1 cellular context compared by ENCODE assay signal in the genomic region with DNA sequence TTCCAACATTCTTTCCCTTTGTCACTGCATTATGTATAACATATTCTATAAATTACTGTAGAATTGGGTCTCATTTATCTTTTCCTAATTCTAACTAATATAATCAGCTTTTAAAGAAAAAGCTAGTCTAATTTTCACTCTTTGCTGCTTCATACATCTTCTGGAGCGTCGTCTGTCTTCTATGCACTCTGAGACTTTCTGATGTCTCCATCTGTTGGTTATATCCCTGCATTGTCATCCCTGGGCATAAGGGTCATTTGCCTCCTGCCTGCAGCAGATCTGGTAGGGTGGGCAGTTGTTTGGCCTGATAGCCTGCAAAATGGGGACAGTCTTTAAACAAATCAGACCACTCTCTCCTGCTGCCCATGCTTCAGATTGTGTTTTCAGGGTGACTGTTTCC.
TF ChIP-seq lines count a peak whose summit lies in the region.

No MANE protein-coding gene starts in this region.

TF ChIP-seq in A549, 52 proteins besides CTCF, POLR2A, EP300 and RAD21 (continued from another document):
- TF ChIP-seq, protein P1, sequence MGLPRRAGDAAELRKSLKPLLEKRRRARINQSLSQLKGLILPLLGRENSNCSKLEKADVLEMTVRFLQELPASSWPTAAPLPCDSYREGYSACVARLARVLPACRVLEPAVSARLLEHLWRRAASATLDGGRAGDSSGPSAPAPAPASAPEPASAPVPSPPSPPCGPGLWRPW (IDR thresholded peaks at IDR 0.05): no peak
- no peak for TF ChIP-seq RFX5 (IDR thresholded peaks at IDR 0.05)
